Comparison of ENCODE assay signal across 8 cellular contexts in the genomic region with DNA sequence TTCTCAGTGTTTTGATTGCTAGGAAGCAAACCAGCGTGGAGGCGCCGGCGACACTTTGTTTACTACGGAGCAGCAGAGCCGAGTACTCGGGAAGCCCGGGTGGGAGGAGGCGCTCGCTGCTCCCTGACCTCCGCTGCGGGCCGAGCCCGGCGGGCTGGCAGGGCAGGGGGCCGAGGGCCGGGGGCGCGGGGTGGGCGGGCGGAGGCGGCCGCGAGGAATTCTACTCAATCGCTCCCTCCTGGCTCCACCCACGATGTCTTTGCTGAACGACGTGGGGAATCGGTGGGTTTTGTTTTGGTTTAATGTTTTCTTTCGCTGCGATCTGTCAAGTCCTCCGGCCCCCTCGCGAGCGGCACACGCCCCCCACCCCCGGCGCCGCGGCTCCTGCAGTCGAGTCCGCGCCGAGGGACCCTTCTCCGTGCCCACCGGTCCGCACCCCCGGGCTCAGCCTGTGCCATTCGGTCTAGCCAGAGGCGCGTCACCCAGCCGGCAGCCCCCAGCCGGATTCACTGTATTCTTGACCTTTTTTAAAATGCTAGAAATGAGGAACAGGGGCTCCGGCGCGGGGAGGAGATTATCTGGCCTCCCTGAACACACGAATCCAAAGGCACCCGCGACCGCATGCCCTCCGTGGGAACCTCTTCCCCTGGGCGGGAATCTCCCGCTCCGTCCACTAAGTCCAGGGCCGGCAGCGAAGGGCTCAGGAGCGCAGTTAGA. TPM values are rescaled to one million over a fixed set of nuclear protein-coding genes. Genes with fewer than 3 reads are reported as not detected.
DNase-seq lines count a peak whose midpoint lies in the region; ATAC-seq, FAIRE-seq and TF ChIP-seq lines count a peak whose summit lies in the region.

No MANE protein-coding gene starts in this region.

- H3K36me3 ChIP-seq in small intestine (ENCODE audit: control insufficient read depth in 2 of 2, insufficient read depth in 2 of 2, low read length in 2 of 2), result no peaks in the 10 kb centered on the region

- H3K4me3 ChIP-seq in small intestine (ENCODE audit: low read depth in 1 of 2, low read length in 2 of 2), result peak overlapping the region; percentile 99 to 100

- DNase-seq in NCI-H1092 treated with DMSO at 0.1 percent for 48 hours (lab: John Stamatoyannopoulos, UW) (peak; percentile 40), NCI-H1092 (lab: John Stamatoyannopoulos, UW) (no peak), RWPE1 (ENCODE audit: low spot score) (peak; percentile 44), immature natural killer cell (peak in 1 of 3 donors; percentile 23), small intestine (no peak), NCI-H2081 treated with DMSO at 0.1 percent for 48 hours (lab: John Stamatoyannopoulos, UW) (no peak)

- H3K27me3 Mint-ChIP-seq in brain, result peaks cover 94% of the 10 kb centered on the region
- H3K27me3 Mint-ChIP-seq in immature natural killer cell (ENCODE audit: low read depth in 3 of 3), result peaks cover 10 to 19% (median 16%) of the 10 kb centered on the region in 3 donors

- WGBS in small intestine, 3 donors, result 0 to 1% (median 1%) methylated on average over 59 to 67 of the region's 67 CpGs

- CTCF ChIA-PET in RWPE1 (lab: Yijun Ruan, JAX), result interaction anchor here (0.7 kb wide), 1 partner anchor 726 kb away, joined by 3 read pairs; no protein-coding TSS in a partner anchor

- ATAC-seq in HG02623 (IDR thresholded peaks at IDR 0.05; ENCODE audit: unreplicated experiment), result peak; percentile 9

- H3K36me3 Mint-ChIP-seq in brain, result no peaks in the 10 kb centered on the region
- H3K36me3 Mint-ChIP-seq in immature natural killer cell, result no peaks in the 10 kb centered on the region

- peaks cover 2 to 5% of the 10 kb centered on the region in 2 donors for H3K4me1 ChIP-seq in small intestine (ENCODE audit: control insufficient read depth in 2 of 2, insufficient read depth in 1 of 2, low read depth in 1 of 2, low read length in 1 of 2)

- H3K27me3 ChIP-seq in small intestine (ENCODE audit: control insufficient read depth in 2 of 2, insufficient read depth in 2 of 2, low read length in 2 of 2), result no peaks in the 10 kb centered on the region

- H3K9me3 ChIP-seq in small intestine (ENCODE audit: control insufficient read depth, low read depth), result no peaks in the 10 kb centered on the region

- H3K27ac ChIP-seq in RWPE1, result peak overlapping the region; percentile 90
- peak overlapping the region; percentile 27 to 90 for H3K27ac ChIP-seq in small intestine (ENCODE audit: low read depth in 1 of 2, low read length in 1 of 2)

- peak overlapping the region; percentile 84 to 94 (median 88) for H3K4me3 Mint-ChIP-seq in brain
- peak overlapping the region; percentile 85 to 95 (median 93) for H3K4me3 Mint-ChIP-seq in immature natural killer cell

- H3K9me3 Mint-ChIP-seq in brain, result peaks cover 0 to 3% (median 0%) of the 10 kb centered on the region in 5 experiments
- H3K9me3 Mint-ChIP-seq in immature natural killer cell, result no peaks in the 10 kb centered on the region

- FAIRE-seq in small intestine (lab: Jason Lieb, UNC), result no peak

- POLR2A ChIA-PET in RWPE1 (lab: Yijun Ruan, JAX; ENCODE audit: low non-redundant PET), result no interaction called here

- TF ChIP-seq CTCF in RWPE1 (conservative IDR thresholded peaks at IDR 0.05; ENCODE audit: low read depth), result no peak
- no peak for TF ChIP-seq CTCF in brain (conservative IDR thresholded peaks at IDR 0.05)

- H3K27ac Mint-ChIP-seq in brain (peak overlapping the region in 4 of 5 experiments; percentile 25 to 84 (median 70)), immature natural killer cell (peak overlapping the region; percentile 88 to 95 (median 93))

- H3K4me1 Mint-ChIP-seq in brain (peaks cover 28% of the 10 kb centered on the region), immature natural killer cell (peaks cover 35% of the 10 kb centered on the region in 2 donors)

RNA-seq across cellular contexts. Expression of a gene that starts 0.6 kb away (rescaled TPM):
- polyA plus RNA-seq in brain (ENCODE audit: insufficient read depth, low read depth, low replicate concordance) (5.3 TPM), immature natural killer cell (10 to 100 TPM in 2 of 3 donors, 1 to 10 TPM in 1; 4.5 to 15.6 (median 12.5) TPM), small intestine (1 to 10 TPM; 4.0 to 9.0 (median 5.1) TPM)

Comparison
In these comparisons a context has a peak if more than half of its experiments do, and no peak if none do; other contexts are left out.
1. DNase-seq: peak in NCI-H1092 treated with DMSO at 0.1 percent for 48 hours (single experiment) and RWPE1 (single experiment); none in NCI-H1092 (single experiment), small intestine (single experiment) and NCI-H2081 treated with DMSO at 0.1 percent for 48 hours (single experiment).